In the genomic region with DNA sequence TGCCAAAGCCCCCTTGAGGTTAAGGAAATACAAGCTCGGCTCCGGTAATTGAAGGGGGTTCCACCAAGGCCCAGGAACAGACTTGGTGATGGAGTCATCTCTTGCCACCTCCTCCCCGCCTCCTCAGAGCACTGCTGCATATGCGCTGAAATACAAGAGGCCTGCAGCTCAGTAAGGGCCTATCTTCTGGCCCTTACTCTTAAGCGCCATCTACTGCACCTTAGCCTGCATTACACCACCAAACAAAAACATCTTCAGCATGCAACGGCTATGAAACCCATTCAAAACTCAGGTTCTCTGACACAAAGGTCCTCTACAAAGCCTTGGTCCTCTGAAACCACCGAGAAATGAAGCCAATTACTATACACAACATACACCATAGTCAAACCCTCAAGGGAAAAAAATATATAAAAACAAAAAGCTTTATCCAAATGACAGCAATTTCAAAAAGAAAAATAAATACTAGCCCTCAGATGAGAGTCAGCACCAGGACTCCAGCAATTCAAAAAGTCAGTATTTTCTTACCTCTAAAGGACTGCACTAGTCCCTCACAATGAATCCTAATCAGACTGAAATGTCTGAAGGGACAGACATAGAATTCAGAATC, we compare ENCODE assay signal across 9 cellular contexts.
DNase-seq lines count a peak whose midpoint lies in the region; ATAC-seq and TF ChIP-seq lines count a peak whose summit lies in the region.
"Had no signal": no experiment of that assay in that cellular context is flagged by ENCODE, and none has a peak within 500 bp of the region (broad histone marks: within the 10 kb centered on the region; RNA-seq: fewer than 3 reads in every experiment).

No MANE protein-coding gene starts in this region.

- no peak overlapping the region for H3K4me3 Mint-ChIP-seq in Calu3 (ENCODE audit: low read depth, unreplicated experiment)

- peak; percentile 62 for ATAC-seq in GM21515 (IDR thresholded peaks at IDR 0.05; ENCODE audit: unreplicated experiment)
- no peak for ATAC-seq in GM21717 (IDR thresholded peaks at IDR 0.05; ENCODE audit: unreplicated experiment)
- ATAC-seq in left cardiac atrium: no peak

- no TSS peak for BruUV-seq in Calu3 (replicated peaks; lab: Mats Ljungman, UMichigan)

- peaks cover 12% of the 10 kb centered on the region for H3K9me3 Mint-ChIP-seq in Calu3 (ENCODE audit: low read depth, unreplicated experiment)

- H3K36me3 Mint-ChIP-seq in Calu3 (ENCODE audit: insufficient read depth, unreplicated experiment): no peaks in the 10 kb centered on the region

- no peaks in the 10 kb centered on the region for H3K27me3 Mint-ChIP-seq in Calu3 (ENCODE audit: unreplicated experiment)

- CTCF ChIA-PET in Calu3 (lab: Charles Lee): no interaction called here

- H3K4me1 Mint-ChIP-seq in Calu3 (ENCODE audit: low read depth, unreplicated experiment): no peaks in the 10 kb centered on the region

- TF ChIP-seq CTCF in Calu3 (IDR thresholded peaks at IDR 0.05; ENCODE audit: unreplicated experiment): peak; percentile 43
- TF ChIP-seq CTCF in GM20000 (IDR thresholded peaks at IDR 0.05; ENCODE audit: extremely low read depth, missing control alignments): no peak

- intact Hi-C loops in Calu3 (cut with micrococcal nuclease; ENCODE audit: unreplicated experiment) (no loop called here), left cardiac atrium (cut with DNase I) (no loop called here)

- H3K27ac Mint-ChIP-seq in Calu3 (ENCODE audit: unreplicated experiment): no peak overlapping the region

- DNase-seq in Calu3: no peak
- DNase-seq in RKO (ENCODE audit: low spot score): peak; percentile 8
- peak; percentile 44 for DNase-seq in iPS DF 4.7 (ENCODE audit: extremely low read depth, low spot score)
- DNase-seq in GM20000 (ENCODE audit: low spot score): no peak
- no peak for DNase-seq in HPDE6-E6E7 (ENCODE audit: extremely low spot score)
- DNase-seq in left cardiac atrium: no peak
- DNase-seq: islet precursor cell had no signal

Comparison
In these comparisons a context has a peak if more than half of its experiments do, and no peak if none do; other contexts are left out.
1. DNase-seq: peak in RKO (single experiment) and iPS DF 4.7 (single experiment); none in Calu3 (single experiment), GM20000 (single experiment), HPDE6-E6E7 (single experiment) and left cardiac atrium (single experiment).